Comparison of ENCODE assay signal across 1 cellular context in genomic region chr6:136318676-136319075, GRCh38.
TF ChIP-seq lines count a peak whose summit lies in the region.

No MANE protein-coding gene starts in this region.

TF ChIP-seq in K562, 482 proteins besides CTCF, POLR2A, EP300 and RAD21:
- no peak for TF ChIP-seq CUX1 (CRISPR knock-in tag; IDR thresholded peaks at IDR 0.05)
- TF ChIP-seq CBX2 (IDR thresholded peaks at IDR 0.05; ENCODE audit: insufficient read depth, low read length, poor library complexity, severe bottlenecking), result peak; percentile 3
